ENCODE assay signal across 30 cellular contexts in genomic region chr12:47930634-47931033, GRCh38.
"Had no signal": no experiment of that assay in that cellular context is flagged by ENCODE, and none has a peak within 500 bp of the region (broad histone marks: within the 10 kb centered on the region; RNA-seq: fewer than 3 reads in every experiment).

No MANE protein-coding gene starts in this region.

- ATAC-seq: activated CD4-positive, alpha-beta T cell treated with anti-CD3 and anti-CD28 coated beads for 36 hours; activated CD8-positive, alpha-beta memory T cell treated with anti-CD3 and anti-CD28 coated beads, Interleukin-2, amount 10 ng/mL, durations not matched to agents 7 days and 5 days; activated CD8-positive, alpha-beta T cell treated with anti-CD3 and anti-CD28 coated beads, Interleukin-2, amount 10 ng/mL, durations not matched to agents 7 days and 5 days; gastroesophageal sphincter; heart right ventricle had no signal

- H3K4me1 Mint-ChIP-seq: activated CD4-positive, alpha-beta T cell treated with anti-CD3 and anti-CD28 coated beads for 36 hours; activated CD4-positive, alpha-beta T cell treated with anti-CD3 and anti-CD28 coated beads, Interleukin-2, amount 10 ng/mL, durations not matched to agents 24 days and 14 days; activated CD8-positive, alpha-beta memory T cell treated with anti-CD3 and anti-CD28 coated beads, Interleukin-2, amount 10 ng/mL, durations not matched to agents 7 days and 5 days had no signal

- H3K4me1 ChIP-seq: colonic mucosa, gastroesophageal sphincter had no signal

- H3K9me3 Mint-ChIP-seq: activated CD4-positive, alpha-beta memory T cell treated with anti-CD3 and anti-CD28 coated beads for 36 hours; activated CD4-positive, alpha-beta T cell treated with anti-CD3 and anti-CD28 coated beads, Interleukin-2, amount 10 ng/mL, durations not matched to agents 24 days and 14 days; activated T-helper 1 cell treated with anti-CD3 and anti-CD28 coated beads, Interleukin-12 subunit alpha, Interleukin-12 subunit beta, Interleukin-2, Interleukin-4 antibody, amounts not matched to agents 30 ng/mL and 10 ng/mL and 1 ng/mL, durations not matched to agents 14 hours and 24 hours and 36 hours; activated T-helper 2 cell treated with anti-CD3 and anti-CD28 coated beads, Interferon-gamma antibody, Interleukin-2, Interleukin-4, amounts not matched to agents 10 μg/mL and 5 μg/mL and 100 μg/mL, durations not matched to agents 14 hours and 24 hours and 36 hours had no signal

- DNase-seq: activated CD4-positive, alpha-beta memory T cell treated with anti-CD3 and anti-CD28 coated beads for 36 hours; activated CD4-positive, alpha-beta T cell treated with anti-CD3 and anti-CD28 coated beads for 36 hours; activated CD4-positive, alpha-beta T cell treated with anti-CD3 and anti-CD28 coated beads, Interleukin-2, amount 10 ng/mL, durations not matched to agents 24 days and 14 days; activated CD4-positive, CD25-positive, alpha-beta regulatory T cell; activated CD4-positive, CD25-positive, alpha-beta regulatory T cell treated with anti-CD3 and anti-CD28 coated beads, Interleukin-2, amount 50 U/mL, for 72 hours; activated CD8-positive, alpha-beta memory T cell treated with anti-CD3 and anti-CD28 coated beads, Interleukin-2, amount 50 U/mL, for 4 hours; activated CD8-positive, alpha-beta T cell treated with anti-CD3 and anti-CD28 coated beads, Interleukin-2, amount 10 ng/mL, durations not matched to agents 7 days and 5 days; activated gamma-delta T cell treated with Interleukin-2 at 50 U/mL for 16 hours; activated naive CD4-positive, alpha-beta T cell treated with anti-CD3 and anti-CD28 coated beads, Interleukin-2, amount 50 U/mL, for 16 hours; activated naive CD4-positive, alpha-beta T cell treated with Interleukin-2 at 50 U/mL for 16 hours; activated T-cell treated with anti-CD3 and anti-CD28 coated beads, Interleukin-2, amount 50 U/mL, for 1 hour; activated T-cell treated with anti-CD3 and anti-CD28 coated beads, Interleukin-2, amount 50 U/mL, for 48 hours; amniotic stem cell; anterior cingulate cortex; brain microvascular endothelial cell; caudate nucleus; cerebellar nuclear complex; colonic mucosa; effector memory CD4-positive, alpha-beta T cell; erythroblast; foreskin melanocyte; heart right ventricle; T-helper 2 cell had no signal

- H3K4me3 Mint-ChIP-seq: activated CD4-positive, alpha-beta memory T cell treated with anti-CD3 and anti-CD28 coated beads for 36 hours; activated CD4-positive, alpha-beta T cell treated with anti-CD3 and anti-CD28 coated beads for 36 hours; activated CD4-positive, alpha-beta T cell treated with anti-CD3 and anti-CD28 coated beads, Interleukin-2, amount 10 ng/mL, durations not matched to agents 24 days and 14 days; activated CD8-positive, alpha-beta memory T cell treated with anti-CD3 and anti-CD28 coated beads, Interleukin-2, amount 10 ng/mL, durations not matched to agents 7 days and 5 days; activated CD8-positive, alpha-beta T cell treated with anti-CD3 and anti-CD28 coated beads, Interleukin-2, amount 10 ng/mL, durations not matched to agents 7 days and 5 days; activated naive CD8-positive, alpha-beta T cell; activated T-helper 1 cell treated with anti-CD3 and anti-CD28 coated beads, Interleukin-12 subunit alpha, Interleukin-12 subunit beta, Interleukin-2, Interleukin-4 antibody, amounts not matched to agents 30 ng/mL and 10 ng/mL and 1 ng/mL, durations not matched to agents 14 hours and 24 hours and 36 hours had no signal

- H3K4me3 ChIP-seq: colonic mucosa, esophagus muscularis mucosa, gastroesophageal sphincter, heart right ventricle had no signal

- H3K27me3 ChIP-seq: colonic mucosa, esophagus muscularis mucosa had no signal

- H3K36me3 Mint-ChIP-seq: activated CD4-positive, alpha-beta memory T cell treated with anti-CD3 and anti-CD28 coated beads for 36 hours; activated CD8-positive, alpha-beta memory T cell treated with anti-CD3 and anti-CD28 coated beads, Interleukin-2, amount 10 ng/mL, durations not matched to agents 7 days and 5 days; activated naive CD8-positive, alpha-beta T cell had no signal

- H3K9me3 ChIP-seq: colonic mucosa, esophagus muscularis mucosa, gastroesophageal sphincter had no signal

- FAIRE-seq: astrocyte had no signal

- H3K27ac Mint-ChIP-seq: activated CD4-positive, alpha-beta memory T cell treated with anti-CD3 and anti-CD28 coated beads for 36 hours; activated CD4-positive, alpha-beta T cell treated with anti-CD3 and anti-CD28 coated beads for 36 hours; activated CD4-positive, alpha-beta T cell treated with anti-CD3 and anti-CD28 coated beads, Interleukin-2, amount 10 ng/mL, durations not matched to agents 24 days and 14 days; activated CD8-positive, alpha-beta memory T cell treated with anti-CD3 and anti-CD28 coated beads, Interleukin-2, amount 10 ng/mL, durations not matched to agents 7 days and 5 days; activated CD8-positive, alpha-beta T cell treated with anti-CD3 and anti-CD28 coated beads, Interleukin-2, amount 10 ng/mL, durations not matched to agents 7 days and 5 days; activated naive CD8-positive, alpha-beta T cell; activated T-helper 1 cell treated with anti-CD3 and anti-CD28 coated beads, Interleukin-12 subunit alpha, Interleukin-12 subunit beta, Interleukin-2, Interleukin-4 antibody, amounts not matched to agents 30 ng/mL and 10 ng/mL and 1 ng/mL, durations not matched to agents 14 hours and 24 hours and 36 hours; activated T-helper 2 cell treated with anti-CD3 and anti-CD28 coated beads, Interferon-gamma antibody, Interleukin-2, Interleukin-4, amounts not matched to agents 10 μg/mL and 5 μg/mL and 100 μg/mL, durations not matched to agents 14 hours and 24 hours and 36 hours had no signal

- H3K36me3 ChIP-seq: brain microvascular endothelial cell, colonic mucosa, esophagus muscularis mucosa, gastroesophageal sphincter, heart right ventricle had no signal
